Comparison of ENCODE assay signal across 8 cellular contexts in genomic region chr3:53130179-53131135, GRCh38. TPM values are rescaled to one million over a fixed set of nuclear protein-coding genes. Genes with fewer than 3 reads are reported as not detected.
DNase-seq lines count a peak whose midpoint lies in the region; ATAC-seq lines count a peak whose summit lies in the region.

RFT1 (minus strand) TSS chr3:53130435; CDS start chr3:53130400, 35 bp downstream.

- ATAC-seq in GM18873 (IDR thresholded peaks at IDR 0.05; ENCODE audit: low FRiP score, unreplicated experiment) = peak; percentile 67
- ATAC-seq in HG03139 (IDR thresholded peaks at IDR 0.05; ENCODE audit: unreplicated experiment) = peak; percentile 76

- H3K9me3 Mint-ChIP-seq in immature natural killer cell = no peaks in the 10 kb centered on the region

- peak within 1 kb of the TSS; percentile 87 to 96 (median 90) for H3K4me3 Mint-ChIP-seq in immature natural killer cell

- peak within 1 kb of the TSS; percentile 85 for H3K27ac ChIP-seq in caudate nucleus (ENCODE audit: low read depth, low read length)

- DNase-seq in ACHN (peak; percentile 92), NCI-H345 treated with DMSO at 0.1 percent for 48 hours (lab: John Stamatoyannopoulos, UW; ENCODE audit: unreplicated experiment) (peak; percentile 74), caudate nucleus (lab: John Stamatoyannopoulos, UW) (peak; percentile 51 to 98 (median 90)), immature natural killer cell (peak; percentile 96 to 97 (median 97)), smooth muscle cell of the brain vasculature (ENCODE audit: low read depth, low spot score) (peak; percentile 90)
- peak; percentile 94 to 97 (median 96) for DNase-seq in activated CD4-positive, CD25-positive, alpha-beta regulatory T cell (lab: John Stamatoyannopoulos, UW)

- in situ Hi-C loops in ACHN (cut with HindIII; ENCODE audit: low pct_ligation_motif_present, low pct_unique_long_range_greater_than_20kb, low sequenced_read_pairs) = no loop called here

- H3K27ac Mint-ChIP-seq in immature natural killer cell = peak within 1 kb of the TSS; percentile 97 to 100 (median 99)

- H3K27me3 Mint-ChIP-seq in immature natural killer cell (ENCODE audit: low read depth in 3 of 3) = peaks cover 7 to 9% (median 7%) of the 10 kb centered on the region in 3 donors

- H3K36me3 Mint-ChIP-seq in immature natural killer cell = no peaks in the 10 kb centered on the region

- peaks cover 22 to 31% of the 10 kb centered on the region in 2 donors for H3K4me1 Mint-ChIP-seq in immature natural killer cell

RNA-seq across cellular contexts. Expression of gene RFT1, which starts in this region (rescaled TPM):
- 10 to 100 TPM; 14.2 to 29.2 (median 21.7) TPM for polyA plus RNA-seq in immature natural killer cell

Comparison
In these comparisons a context has a peak if more than half of its experiments do, and no peak if none do; other contexts are left out.
1. Peak in every context shown above with its lines: DNase-seq, ATAC-seq and H3K27ac ChIP-seq.